ENCODE assay signal across 1 cellular context in the genomic region with DNA sequence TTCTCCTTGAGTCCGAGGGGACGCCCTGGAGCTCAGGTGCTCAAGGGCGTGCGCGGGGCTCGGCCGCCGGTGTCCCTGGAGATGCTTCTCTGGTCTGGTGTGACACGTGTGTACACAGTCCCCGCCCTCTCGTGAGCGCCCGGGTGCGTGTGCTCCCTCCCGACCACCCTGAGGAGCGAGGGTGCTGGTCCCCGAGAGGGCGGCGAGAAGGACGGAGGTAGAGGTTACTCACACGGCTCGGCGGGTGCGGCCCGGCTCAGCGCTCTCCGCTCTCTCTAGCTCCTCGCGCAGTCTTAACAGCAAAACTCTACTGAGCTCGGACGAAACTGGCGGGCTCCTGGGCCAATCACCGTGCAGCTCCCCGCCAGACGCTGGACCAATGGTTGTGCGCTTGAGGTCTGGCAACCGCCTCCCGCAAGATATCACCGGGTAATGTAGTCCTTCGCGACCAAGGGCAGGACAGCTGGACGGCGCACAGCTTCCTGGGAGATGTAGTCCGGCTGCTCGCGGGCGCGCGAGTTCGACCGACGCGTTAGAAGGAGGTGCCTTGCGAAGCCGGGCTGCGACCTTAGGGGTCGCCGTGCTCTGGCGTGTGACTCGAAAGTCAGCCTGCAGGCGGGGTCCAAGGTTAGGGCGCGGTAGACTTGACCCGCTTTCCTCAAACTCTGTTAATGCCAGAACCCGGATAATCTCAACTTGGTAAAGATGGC.
A peak's percentile ranks its signal among the peaks of the same experiment; 100 is the strongest.
TF ChIP-seq lines count a peak whose summit lies in the region.

A gene (minus strand): TSS at position 312 of the 710 bp plus-strand sequence. CDS start 2,669 bp downstream, outside the sequence.

TF ChIP-seq in HepG2, 621 proteins besides CTCF, POLR2A, EP300 and RAD21 (continued from another document and continues in another):
- TF ChIP-seq ZFP37 (CRISPR knock-in tag; IDR thresholded peaks at IDR 0.05; ENCODE audit: borderline replicate concordance) (no peak; the same call in 1 of the 2 replicates), ZNF615 (CRISPR knock-in tag; IDR thresholded peaks at IDR 0.05; ENCODE audit: borderline replicate concordance) (no peak; the same call in 1 of the 2 replicates), NFYC (CRISPR knock-in tag; IDR thresholded peaks at IDR 0.05) (peak; percentile 100), EED (CRISPR knock-in tag; IDR thresholded peaks at IDR 0.05) (peak; percentile 60; the same call in 1 of the 2 replicates), ZMAT3 (CRISPR knock-in tag; conservative IDR thresholded peaks at IDR 0.05) (peak; percentile 91), SP5 (CRISPR knock-in tag; IDR thresholded peaks at IDR 0.05; ENCODE audit: borderline replicate concordance, low read depth) (no peak; the same call in none of the 2 replicates), TARDBP (CRISPR knock-in tag; IDR thresholded peaks at IDR 0.05) (peak; percentile 96), HOXD1 (CRISPR knock-in tag; IDR thresholded peaks at IDR 0.05) (no peak; the same call in none of the 2 replicates), ARHGAP35 (CRISPR knock-in tag; IDR thresholded peaks at IDR 0.05; ENCODE audit: borderline replicate concordance) (no peak; the same call in 1 of the 2 replicates), ZNF251 (CRISPR knock-in tag; IDR thresholded peaks at IDR 0.05) (no peak), ZFP41 (CRISPR knock-in tag; IDR thresholded peaks at IDR 0.05; ENCODE audit: borderline replicate concordance) (0 out of 2 replicates have a peak, but pooled peaks have one; percentile 40), HNF4G (IDR thresholded peaks at IDR 0.05; ENCODE audit: borderline replicate concordance, low read depth, low read length) (peak; percentile 21; the same call in 1 of the 2 replicates), HNF4G (CRISPR knock-in tag; IDR thresholded peaks at IDR 0.05; ENCODE audit: borderline replicate concordance, low read depth) (no peak; the same call in 1 of the 2 replicates), SRSF4 (IDR thresholded peaks at IDR 0.05; ENCODE audit: low read depth, low read length, poor library complexity, severe bottlenecking) (no peak), ZNF879 (CRISPR knock-in tag; IDR thresholded peaks at IDR 0.05) (peak; percentile 21; the same call in 1 of the 2 replicates), ZNF382 (CRISPR knock-in tag; IDR thresholded peaks at IDR 0.05; ENCODE audit: borderline replicate concordance) (no peak), SOX6 (IDR thresholded peaks at IDR 0.05) (no peak), SOX6 (CRISPR knock-in tag; IDR thresholded peaks at IDR 0.05) (peak; percentile 83), SUZ12 (IDR thresholded peaks at IDR 0.05; ENCODE audit: low read depth, low read length) (peak; percentile 89), ZNF570 (CRISPR knock-in tag; IDR thresholded peaks at IDR 0.05; ENCODE audit: borderline replicate concordance) (no peak), NCOA2 (CRISPR knock-in tag; IDR thresholded peaks at IDR 0.05) (peak; percentile 59; the same call in 1 of the 2 replicates), ZNF264 (CRISPR knock-in tag; IDR thresholded peaks at IDR 0.05) (no peak), ZNF790 (CRISPR knock-in tag; IDR thresholded peaks at IDR 0.05; ENCODE audit: borderline replicate concordance) (no peak), KLF6 (CRISPR knock-in tag; IDR thresholded peaks at IDR 0.05) (0 out of 2 replicates have a peak, but pooled peaks have one; percentile 79), SRSF1 (optimal IDR thresholded peaks at IDR 0.05; ENCODE audit: low read depth, low read length) (peak; percentile 43), ZNF350 (CRISPR knock-in tag; IDR thresholded peaks at IDR 0.05; ENCODE audit: borderline replicate concordance, low read depth) (peak; percentile 98), FOXA1 (IDR thresholded peaks at IDR 0.05) (no peak), FOXA1 (CRISPR knock-in tag; IDR thresholded peaks at IDR 0.05) (peak; percentile 76), TCF12 (IDR thresholded peaks at IDR 0.05) (no peak), TCF12 (CRISPR knock-in tag; IDR thresholded peaks at IDR 0.05) (0 out of 2 replicates have a peak, but pooled peaks have one; percentile 11), MED1 (CRISPR knock-in tag; IDR thresholded peaks at IDR 0.05) (peak; percentile 64), SSRP1 (CRISPR knock-in tag; IDR thresholded peaks at IDR 0.05) (no peak)
- TF ChIP-seq, protein P1, sequence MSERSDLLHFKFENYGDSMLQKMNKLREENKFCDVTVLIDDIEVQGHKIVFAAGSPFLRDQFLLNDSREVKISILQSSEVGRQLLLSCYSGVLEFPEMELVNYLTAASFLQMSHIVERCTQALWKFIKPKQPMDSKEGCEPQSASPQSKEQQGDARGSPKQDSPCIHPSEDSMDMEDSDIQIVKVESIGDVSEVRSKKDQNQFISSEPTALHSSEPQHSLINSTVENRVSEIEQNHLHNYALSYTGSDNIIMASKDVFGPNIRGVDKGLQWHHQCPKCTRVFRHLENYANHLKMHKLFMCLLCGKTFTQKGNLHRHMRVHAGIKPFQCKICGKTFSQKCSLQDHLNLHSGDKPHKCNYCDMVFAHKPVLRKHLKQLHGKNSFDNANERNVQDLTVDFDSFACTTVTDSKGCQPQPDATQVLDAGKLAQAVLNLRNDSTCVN (CRISPR knock-in tag; IDR thresholded peaks at IDR 0.05; ENCODE audit: borderline replicate concordance): 0 out of 2 replicates have a peak, but pooled peaks have one; percentile 29
- TF ChIP-seq, protein P2, sequence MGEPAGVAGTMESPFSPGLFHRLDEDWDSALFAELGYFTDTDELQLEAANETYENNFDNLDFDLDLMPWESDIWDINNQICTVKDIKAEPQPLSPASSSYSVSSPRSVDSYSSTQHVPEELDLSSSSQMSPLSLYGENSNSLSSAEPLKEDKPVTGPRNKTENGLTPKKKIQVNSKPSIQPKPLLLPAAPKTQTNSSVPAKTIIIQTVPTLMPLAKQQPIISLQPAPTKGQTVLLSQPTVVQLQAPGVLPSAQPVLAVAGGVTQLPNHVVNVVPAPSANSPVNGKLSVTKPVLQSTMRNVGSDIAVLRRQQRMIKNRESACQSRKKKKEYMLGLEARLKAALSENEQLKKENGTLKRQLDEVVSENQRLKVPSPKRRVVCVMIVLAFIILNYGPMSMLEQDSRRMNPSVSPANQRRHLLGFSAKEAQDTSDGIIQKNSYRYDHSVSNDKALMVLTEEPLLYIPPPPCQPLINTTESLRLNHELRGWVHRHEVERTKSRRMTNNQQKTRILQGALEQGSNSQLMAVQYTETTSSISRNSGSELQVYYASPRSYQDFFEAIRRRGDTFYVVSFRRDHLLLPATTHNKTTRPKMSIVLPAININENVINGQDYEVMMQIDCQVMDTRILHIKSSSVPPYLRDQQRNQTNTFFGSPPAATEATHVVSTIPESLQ (CRISPR knock-in tag; conservative IDR thresholded peaks at IDR 0.05): no peak
- TF ChIP-seq, protein P3, sequence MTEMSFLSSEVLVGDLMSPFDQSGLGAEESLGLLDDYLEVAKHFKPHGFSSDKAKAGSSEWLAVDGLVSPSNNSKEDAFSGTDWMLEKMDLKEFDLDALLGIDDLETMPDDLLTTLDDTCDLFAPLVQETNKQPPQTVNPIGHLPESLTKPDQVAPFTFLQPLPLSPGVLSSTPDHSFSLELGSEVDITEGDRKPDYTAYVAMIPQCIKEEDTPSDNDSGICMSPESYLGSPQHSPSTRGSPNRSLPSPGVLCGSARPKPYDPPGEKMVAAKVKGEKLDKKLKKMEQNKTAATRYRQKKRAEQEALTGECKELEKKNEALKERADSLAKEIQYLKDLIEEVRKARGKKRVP (CRISPR knock-in tag; IDR thresholded peaks at IDR 0.05): peak in 1 of 2 experiments; percentile 49; a peak in 2 of 4 replicates
- TF ChIP-seq, protein P4, sequence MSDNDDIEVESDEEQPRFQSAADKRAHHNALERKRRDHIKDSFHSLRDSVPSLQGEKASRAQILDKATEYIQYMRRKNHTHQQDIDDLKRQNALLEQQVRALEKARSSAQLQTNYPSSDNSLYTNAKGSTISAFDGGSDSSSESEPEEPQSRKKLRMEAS (IDR thresholded peaks at IDR 0.05): peak; percentile 89
- TF ChIP-seq, protein P5, sequence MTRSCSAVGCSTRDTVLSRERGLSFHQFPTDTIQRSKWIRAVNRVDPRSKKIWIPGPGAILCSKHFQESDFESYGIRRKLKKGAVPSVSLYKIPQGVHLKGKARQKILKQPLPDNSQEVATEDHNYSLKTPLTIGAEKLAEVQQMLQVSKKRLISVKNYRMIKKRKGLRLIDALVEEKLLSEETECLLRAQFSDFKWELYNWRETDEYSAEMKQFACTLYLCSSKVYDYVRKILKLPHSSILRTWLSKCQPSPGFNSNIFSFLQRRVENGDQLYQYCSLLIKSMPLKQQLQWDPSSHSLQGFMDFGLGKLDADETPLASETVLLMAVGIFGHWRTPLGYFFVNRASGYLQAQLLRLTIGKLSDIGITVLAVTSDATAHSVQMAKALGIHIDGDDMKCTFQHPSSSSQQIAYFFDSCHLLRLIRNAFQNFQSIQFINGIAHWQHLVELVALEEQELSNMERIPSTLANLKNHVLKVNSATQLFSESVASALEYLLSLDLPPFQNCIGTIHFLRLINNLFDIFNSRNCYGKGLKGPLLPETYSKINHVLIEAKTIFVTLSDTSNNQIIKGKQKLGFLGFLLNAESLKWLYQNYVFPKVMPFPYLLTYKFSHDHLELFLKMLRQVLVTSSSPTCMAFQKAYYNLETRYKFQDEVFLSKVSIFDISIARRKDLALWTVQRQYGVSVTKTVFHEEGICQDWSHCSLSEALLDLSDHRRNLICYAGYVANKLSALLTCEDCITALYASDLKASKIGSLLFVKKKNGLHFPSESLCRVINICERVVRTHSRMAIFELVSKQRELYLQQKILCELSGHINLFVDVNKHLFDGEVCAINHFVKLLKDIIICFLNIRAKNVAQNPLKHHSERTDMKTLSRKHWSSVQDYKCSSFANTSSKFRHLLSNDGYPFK (CRISPR knock-in tag; IDR thresholded peaks at IDR 0.05; ENCODE audit: borderline replicate concordance): peak; percentile 80
- TF ChIP-seq, protein P6, sequence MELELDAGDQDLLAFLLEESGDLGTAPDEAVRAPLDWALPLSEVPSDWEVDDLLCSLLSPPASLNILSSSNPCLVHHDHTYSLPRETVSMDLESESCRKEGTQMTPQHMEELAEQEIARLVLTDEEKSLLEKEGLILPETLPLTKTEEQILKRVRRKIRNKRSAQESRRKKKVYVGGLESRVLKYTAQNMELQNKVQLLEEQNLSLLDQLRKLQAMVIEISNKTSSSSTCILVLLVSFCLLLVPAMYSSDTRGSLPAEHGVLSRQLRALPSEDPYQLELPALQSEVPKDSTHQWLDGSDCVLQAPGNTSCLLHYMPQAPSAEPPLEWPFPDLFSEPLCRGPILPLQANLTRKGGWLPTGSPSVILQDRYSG (CRISPR knock-in tag; IDR thresholded peaks at IDR 0.05): no peak
- TF ChIP-seq, protein P7, sequence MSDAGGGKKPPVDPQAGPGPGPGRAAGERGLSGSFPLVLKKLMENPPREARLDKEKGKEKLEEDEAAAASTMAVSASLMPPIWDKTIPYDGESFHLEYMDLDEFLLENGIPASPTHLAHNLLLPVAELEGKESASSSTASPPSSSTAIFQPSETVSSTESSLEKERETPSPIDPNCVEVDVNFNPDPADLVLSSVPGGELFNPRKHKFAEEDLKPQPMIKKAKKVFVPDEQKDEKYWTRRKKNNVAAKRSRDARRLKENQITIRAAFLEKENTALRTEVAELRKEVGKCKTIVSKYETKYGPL (CRISPR knock-in tag; IDR thresholded peaks at IDR 0.05): no peak
- TF ChIP-seq, protein P8, sequence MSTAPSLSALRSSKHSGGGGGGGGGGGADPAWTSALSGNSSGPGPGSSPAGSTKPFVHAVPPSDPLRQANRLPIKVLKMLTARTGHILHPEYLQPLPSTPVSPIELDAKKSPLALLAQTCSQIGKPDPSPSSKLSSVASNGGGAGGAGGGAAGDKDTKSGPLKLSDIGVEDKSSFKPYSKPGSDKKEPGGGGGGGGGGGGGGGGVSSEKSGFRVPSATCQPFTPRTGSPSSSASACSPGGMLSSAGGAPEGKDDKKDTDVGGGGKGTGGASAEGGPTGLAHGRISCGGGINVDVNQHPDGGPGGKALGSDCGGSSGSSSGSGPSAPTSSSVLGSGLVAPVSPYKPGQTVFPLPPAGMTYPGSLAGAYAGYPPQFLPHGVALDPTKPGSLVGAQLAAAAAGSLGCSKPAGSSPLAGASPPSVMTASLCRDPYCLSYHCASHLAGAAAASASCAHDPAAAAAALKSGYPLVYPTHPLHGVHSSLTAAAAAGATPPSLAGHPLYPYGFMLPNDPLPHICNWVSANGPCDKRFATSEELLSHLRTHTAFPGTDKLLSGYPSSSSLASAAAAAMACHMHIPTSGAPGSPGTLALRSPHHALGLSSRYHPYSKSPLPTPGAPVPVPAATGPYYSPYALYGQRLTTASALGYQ (CRISPR knock-in tag; IDR thresholded peaks at IDR 0.05): no peak
- TF ChIP-seq, protein P9, sequence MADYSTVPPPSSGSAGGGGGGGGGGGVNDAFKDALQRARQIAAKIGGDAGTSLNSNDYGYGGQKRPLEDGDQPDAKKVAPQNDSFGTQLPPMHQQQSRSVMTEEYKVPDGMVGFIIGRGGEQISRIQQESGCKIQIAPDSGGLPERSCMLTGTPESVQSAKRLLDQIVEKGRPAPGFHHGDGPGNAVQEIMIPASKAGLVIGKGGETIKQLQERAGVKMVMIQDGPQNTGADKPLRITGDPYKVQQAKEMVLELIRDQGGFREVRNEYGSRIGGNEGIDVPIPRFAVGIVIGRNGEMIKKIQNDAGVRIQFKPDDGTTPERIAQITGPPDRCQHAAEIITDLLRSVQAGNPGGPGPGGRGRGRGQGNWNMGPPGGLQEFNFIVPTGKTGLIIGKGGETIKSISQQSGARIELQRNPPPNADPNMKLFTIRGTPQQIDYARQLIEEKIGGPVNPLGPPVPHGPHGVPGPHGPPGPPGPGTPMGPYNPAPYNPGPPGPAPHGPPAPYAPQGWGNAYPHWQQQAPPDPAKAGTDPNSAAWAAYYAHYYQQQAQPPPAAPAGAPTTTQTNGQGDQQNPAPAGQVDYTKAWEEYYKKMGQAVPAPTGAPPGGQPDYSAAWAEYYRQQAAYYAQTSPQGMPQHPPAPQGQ (CRISPR knock-in tag; IDR thresholded peaks at IDR 0.05; ENCODE audit: borderline replicate concordance): no peak
- TF ChIP-seq, protein P10, sequence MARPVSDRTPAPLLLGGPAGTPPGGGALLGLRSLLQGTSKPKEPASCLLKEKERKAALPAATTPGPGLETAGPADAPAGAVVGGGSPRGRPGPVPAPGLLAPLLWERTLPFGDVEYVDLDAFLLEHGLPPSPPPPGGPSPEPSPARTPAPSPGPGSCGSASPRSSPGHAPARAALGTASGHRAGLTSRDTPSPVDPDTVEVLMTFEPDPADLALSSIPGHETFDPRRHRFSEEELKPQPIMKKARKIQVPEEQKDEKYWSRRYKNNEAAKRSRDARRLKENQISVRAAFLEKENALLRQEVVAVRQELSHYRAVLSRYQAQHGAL (CRISPR knock-in tag; IDR thresholded peaks at IDR 0.05; ENCODE audit: not compliant biosample characterization): peak; percentile 13
